Comparison of ENCODE assay signal across 23 cellular contexts in genomic region chr11:116833816-116834534, GRCh38. TPM values are rescaled to one million over a fixed set of nuclear protein-coding genes. Genes with fewer than 3 reads are reported as not detected.
DNase-seq lines count a peak whose midpoint lies in the region; ATAC-seq, FAIRE-seq and TF ChIP-seq lines count a peak whose summit lies in the region.
"Had no signal": no experiment of that assay in that cellular context is flagged by ENCODE, and none has a peak within 500 bp of the region (broad histone marks: within the 10 kb centered on the region; RNA-seq: fewer than 3 reads in every experiment).

No MANE protein-coding gene starts in this region.

- H2AFZ ChIP-seq in HepG2 (ENCODE audit: low read length) = no peak overlapping the region

- H3K36me3 ChIP-seq in BLaER1 = no peaks in the 10 kb centered on the region
- no peaks in the 10 kb centered on the region for H3K36me3 ChIP-seq in CD8-positive, alpha-beta memory T cell (ENCODE audit: insufficient read depth, low read length)
- no peaks in the 10 kb centered on the region; a peak in 2 of 5 replicates for H3K36me3 ChIP-seq in HepG2 (replicated peaks in 1 of 2; ENCODE audit: control insufficient read depth in 1 of 2, insufficient read depth in 2 of 2, low read length in 2 of 2)

- H3K79me2 ChIP-seq in HepG2 (ENCODE audit: insufficient read depth, low read length) = peaks cover 52% of the 10 kb centered on the region

- POLR2A ChIA-PET in CD8-positive, alpha-beta memory T cell (lab: Charles Lee) = interaction anchor here (0.6 kb wide), 1 partner anchor 310 kb away, joined by 7 read pairs; no protein-coding TSS in a partner anchor
- POLR2A ChIA-PET in HepG2 (lab: Yijun Ruan, JAX) = interaction anchor here (0.7 to 18.4 kb wide), 12 partner anchors 7 to 311 kb away, joined by 3 to 1365 read pairs (median 34); partner anchors contain the start of genes APOA4, APOA5, APOC3 and BUD13

- no peaks in the 10 kb centered on the region for H3K9me3 Mint-ChIP-seq in CD8-positive, alpha-beta memory T cell
- no peaks in the 10 kb centered on the region for H3K9me3 Mint-ChIP-seq in neural crest cell
- no peaks in the 10 kb centered on the region for H3K9me3 Mint-ChIP-seq in activated T-cell treated with anti-CD3 and anti-CD28 coated beads, Interleukin-2, amount 50 U/mL, for 72 hours
- H3K9me3 Mint-ChIP-seq: GM23338, IgD-negative memory B cell had no signal

- in situ Hi-C loops in HepG2 (cut with HindIII; ENCODE audit: extremely low pct_ligation_motif_present, low pct_unique_long_range_greater_than_20kb) (no loop called here), KBM-7 (cut with MboI; ENCODE audit: low pct_unique_long_range_greater_than_20kb, low sequenced_read_pairs) (no loop called here)

- no peak overlapping the region for H3K27ac ChIP-seq in BLaER1
- H3K27ac ChIP-seq in CD8-positive, alpha-beta memory T cell (ENCODE audit: low read depth, low read length) = no peak overlapping the region
- H3K27ac ChIP-seq in HepG2 (ENCODE audit: extremely low read length, insufficient read depth, low read length) = peak overlapping the region; percentile 99

- H3K9me3 ChIP-seq in BLaER1 = no peaks in the 10 kb centered on the region
- H3K9me3 ChIP-seq in CD8-positive, alpha-beta memory T cell (ENCODE audit: low read length) = no peaks in the 10 kb centered on the region
- no peaks in the 10 kb centered on the region for H3K9me3 ChIP-seq in HepG2 (ENCODE audit: low read length)

- peak in 1 of 2 experiments; percentile 52; a peak in 1 of 4 replicates for TF ChIP-seq POLR2A in HepG2 (IDR thresholded peaks at IDR 0.05; ENCODE audit: insufficient read depth in 1 of 2, low read depth in 2 of 2, low read length in 2 of 2)

- H3K27me3 ChIP-seq in BLaER1 (no peaks in the 10 kb centered on the region), HepG2 (ENCODE audit: control insufficient read depth in 1 of 2, insufficient read depth in 2 of 2, low read length in 2 of 2) (no peaks in the 10 kb centered on the region)
- H3K27me3 ChIP-seq in CD8-positive, alpha-beta memory T cell (ENCODE audit: insufficient read depth, low read length, poor library complexity, severe bottlenecking) = no peaks in the 10 kb centered on the region

- peak; percentile 7 for ATAC-seq in HepG2
- no peak for ATAC-seq in GM21381 (IDR thresholded peaks at IDR 0.05; ENCODE audit: unreplicated experiment)
- no peak for ATAC-seq in HG03045 (IDR thresholded peaks at IDR 0.05; ENCODE audit: unreplicated experiment)
- ATAC-seq in activated T-cell treated with anti-CD3 and anti-CD28 coated beads, Interleukin-2, amount 50 U/mL, for 72 hours (replicated peaks in 1 of 2) = no peak
- ATAC-seq: GM12878, GM23338, Panc1, Right ventricle myocardium inferior had no signal

- 32% methylated on average over 13 of the region's 14 CpGs for WGBS in HepG2 (ENCODE audit: low lambda C conversion rate)

- DNase-seq in CD8-positive, alpha-beta memory T cell = no peak
- DNase-seq in HepG2 (ENCODE audit: low spot score) (peak; percentile 53), neural crest cell (ENCODE audit: low read depth, low spot score) (no peak), KBM-7 (no peak)
- DNase-seq in activated T-cell treated with anti-CD3 and anti-CD28 coated beads, Interleukin-2, amount 50 U/mL, for 72 hours = no peak
- DNase-seq: Calu3, NCI-H1417 treated with DMSO at 0.1 percent for 48 hours, NCI-H2029, NCI-H2171 treated with DMSO at 0.1 percent for 48 hours, NCI-H510A, NCI-H82 had no signal

- H3K9ac ChIP-seq in BLaER1 (no peak overlapping the region), HepG2 (ENCODE audit: insufficient read depth, low read depth, low read length) (peak overlapping the region; percentile 24)

- TF ChIP-seq CTCF in HepG2 (CRISPR knock-in tag; IDR thresholded peaks at IDR 0.05) = no peak; the same call in none of the 2 replicates
- no peak for TF ChIP-seq CTCF in neural crest cell (conservative IDR thresholded peaks at IDR 0.05)

- H4K20me1 ChIP-seq in BLaER1 (no peaks in the 10 kb centered on the region), HepG2 (ENCODE audit: insufficient read depth, low read length) (peaks cover 9% of the 10 kb centered on the region; the same call in 1 of the 2 replicates)

- H3K4me1 ChIP-seq in BLaER1 (peaks cover 33% of the 10 kb centered on the region), HepG2 (ENCODE audit: insufficient read depth, low read length) (peaks cover 85% of the 10 kb centered on the region)
- H3K4me1 ChIP-seq in CD8-positive, alpha-beta memory T cell (ENCODE audit: insufficient read depth, low read length) = peaks cover 7% of the 10 kb centered on the region

- peak overlapping the region; percentile 99 for H3K4me2 ChIP-seq in BLaER1
- peak overlapping the region; percentile 79 for H3K4me2 ChIP-seq in HepG2 (ENCODE audit: low read depth, low read length)

- H3K36me3 Mint-ChIP-seq in CD8-positive, alpha-beta memory T cell = no peaks in the 10 kb centered on the region
- H3K36me3 Mint-ChIP-seq in neural crest cell (ENCODE audit: low read depth) = no peaks in the 10 kb centered on the region
- H3K36me3 Mint-ChIP-seq in activated T-cell treated with anti-CD3 and anti-CD28 coated beads, Interleukin-2, amount 50 U/mL, for 72 hours (ENCODE audit: insufficient read depth in 2 of 2) = no peaks in the 10 kb centered on the region
- H3K36me3 Mint-ChIP-seq: IgD-negative memory B cell had no signal

- TF ChIP-seq EP300 in HepG2 (IDR thresholded peaks at IDR 0.05; ENCODE audit: low read depth in 2 of 2, low read length in 2 of 2) = 0 out of 4 replicates have a peak, but pooled peaks of 1 of the 2 experiments have one; percentile 21
- no peak for TF ChIP-seq EP300 in HepG2 (CRISPR knock-in tag; IDR thresholded peaks at IDR 0.05; ENCODE audit: borderline replicate concordance)

- H3K4me3 Mint-ChIP-seq in CD8-positive, alpha-beta memory T cell = peak overlapping the region in 5 of 7 donors; percentile 49 to 78 (median 59)
- H3K4me3 Mint-ChIP-seq in neural crest cell = peak overlapping the region; percentile 44
- H3K4me3 Mint-ChIP-seq in activated T-cell treated with anti-CD3 and anti-CD28 coated beads, Interleukin-2, amount 50 U/mL, for 72 hours = no peak overlapping the region

- H3K27me3 Mint-ChIP-seq in CD8-positive, alpha-beta memory T cell = peaks cover 0 to 1% of the 10 kb centered on the region in 2 donors
- no peaks in the 10 kb centered on the region for H3K27me3 Mint-ChIP-seq in neural crest cell (ENCODE audit: low read depth)
- H3K27me3 Mint-ChIP-seq in activated T-cell treated with anti-CD3 and anti-CD28 coated beads, Interleukin-2, amount 50 U/mL, for 72 hours (ENCODE audit: low read depth) = no peaks in the 10 kb centered on the region

- H3K4me1 Mint-ChIP-seq in CD8-positive, alpha-beta memory T cell = peaks cover 5 to 16% (median 9%) of the 10 kb centered on the region in 3 donors
- H3K4me1 Mint-ChIP-seq in neural crest cell = peaks cover 32% of the 10 kb centered on the region
- peaks cover 18% of the 10 kb centered on the region for H3K4me1 Mint-ChIP-seq in activated T-cell treated with anti-CD3 and anti-CD28 coated beads, Interleukin-2, amount 50 U/mL, for 72 hours (ENCODE audit: low read depth)

- H3K27ac Mint-ChIP-seq in CD8-positive, alpha-beta memory T cell = peak overlapping the region in 3 of 8 donors; percentile 20 to 71 (median 43)
- H3K27ac Mint-ChIP-seq in neural crest cell (ENCODE audit: unreplicated experiment) = no peak overlapping the region
- no peak overlapping the region for H3K27ac Mint-ChIP-seq in activated T-cell treated with anti-CD3 and anti-CD28 coated beads, Interleukin-2, amount 50 U/mL, for 72 hours
- H3K27ac Mint-ChIP-seq: GM23338, IgD-negative memory B cell had no signal

- BruUV-seq in HepG2 (replicated peaks; lab: Mats Ljungman, UMichigan) = no TSS peak

- H3K4me3 ChIP-seq in BLaER1 = no peak overlapping the region
- H3K4me3 ChIP-seq in CD8-positive, alpha-beta memory T cell (ENCODE audit: low read length) = no peak overlapping the region
- no peak overlapping the region for H3K4me3 ChIP-seq in HepG2 (replicated peaks in 1 of 3; ENCODE audit: insufficient read depth in 1 of 3, low read depth in 2 of 3, low read length in 3 of 3)
- H3K4me3 ChIP-seq: GM12878 had no signal

- CTCF ChIA-PET in CD8-positive, alpha-beta memory T cell (lab: Charles Lee) = interaction anchor here (0.8 to 8.4 kb wide), 4 partner anchors 17 to 393 kb away, joined by 3 to 101 read pairs (median 5); partner anchors contain the start of genes APOA5 and ZPR1
- CTCF ChIA-PET in HepG2 (lab: Yijun Ruan, JAX; ENCODE audit: low intra/inter-chr PET ratio, low total read pairs) = no interaction called here

- intact Hi-C loops in HepG2 (cut with micrococcal nuclease; ENCODE audit: unreplicated experiment) = no loop called here

- peak; percentile 66 for FAIRE-seq in HepG2 (lab: Jason Lieb, UNC)
- FAIRE-seq: GM12878 had no signal

- TF ChIP-seq RAD21 in HepG2 (CRISPR knock-in tag; IDR thresholded peaks at IDR 0.05) = peak; percentile 48; the same call in 1 of the 2 replicates

RNA-seq across cellular contexts. Expression of gene APOA1, which starts 3.4 kb away (rescaled TPM):
- total RNA-seq in CD8-positive, alpha-beta memory T cell = under 1 TPM; 0.33 to 0.48 TPM
- polyA plus RNA-seq in CD8-positive, alpha-beta memory T cell = not detected
- total RNA-seq in HepG2 (2016; rRNA removed; fragmentation: Illumina TruSeq; extraction: Trizol) = 2,184 and 5,485 TPM in 2 replicates
- 1,658 and 1,910 TPM in 2 replicates for total RNA-seq in HepG2 (2016; cell fraction: cytosol; rRNA removed; fragmentation: Illumina TruSeq; extraction: Trizol; ENCODE audit: low read depth)
- total RNA-seq in HepG2 (2016; cell fraction: insoluble cytoplasmic fraction; rRNA removed; fragmentation: Illumina TruSeq; extraction: Trizol) = 2,147 and 5,523 TPM in 2 replicates
- total RNA-seq in HepG2 (2016; cell fraction: membrane; rRNA removed; fragmentation: Illumina TruSeq; extraction: Trizol) = 1,317 and 1,654 TPM in 2 replicates
- total RNA-seq in HepG2 (2016; cell fraction: nucleus; rRNA removed; fragmentation: Illumina TruSeq; extraction: Trizol) = 3,708 and 4,228 TPM in 2 replicates
- polyA plus RNA-seq in HepG2 (2011; rRNA removed) = 1,973 and 2,476 TPM in 2 replicates
- polyA plus RNA-seq in HepG2 (2011; cell fraction: cytosol; rRNA removed) = 3,263 and 3,859 TPM in 2 replicates
- 1,542 and 1,981 TPM in 2 replicates for polyA plus RNA-seq in HepG2 (2011; cell fraction: nucleus; rRNA removed)
- 3,117 and 3,837 TPM in 2 replicates for polyA plus RNA-seq in HepG2 (2012)
- polyA plus RNA-seq in HepG2 (2016; cell fraction: cytosol; fragmentation: Illumina TruSeq; extraction: Trizol; ENCODE audit: low read depth) = 1,826 and 2,113 TPM in 2 replicates
- polyA plus RNA-seq in HepG2 (2016; cell fraction: insoluble cytoplasmic fraction; fragmentation: Illumina TruSeq; extraction: Trizol; ENCODE audit: low read depth) = 1,773 and 1,785 TPM in 2 replicates
- 1,154 and 1,399 TPM in 2 replicates for polyA plus RNA-seq in HepG2 (2016; cell fraction: membrane; fragmentation: Illumina TruSeq; extraction: Trizol; ENCODE audit: low read depth)
- polyA plus RNA-seq in HepG2 (2016; cell fraction: nucleus; fragmentation: Illumina TruSeq; extraction: Trizol; ENCODE audit: insufficient read depth, low read depth) = 5,783 and 6,817 TPM in 2 replicates
- polyA minus RNA-seq in HepG2 (2011; rRNA and poly(A)+ RNA removed; ENCODE audit: low replicate concordance) = 0.49 and 910 TPM in 2 replicates
- 1,155 and 1,457 TPM in 2 replicates for polyA minus RNA-seq in HepG2 (2011; cell fraction: cytosol; rRNA and poly(A)+ RNA removed)
- polyA minus RNA-seq in HepG2 (2011; cell fraction: nucleus; rRNA and poly(A)+ RNA removed) = 210 and 319 TPM in 2 replicates
- 0.80 and 0.96 TPM in 2 replicates for total RNA-seq in neural crest cell
- total RNA-seq in activated T-cell treated with anti-CD3 and anti-CD28 coated beads, Interleukin-2, amount 50 U/mL, for 72 hours = not detected
- total RNA-seq: Calu3, G401, GM23338, HT-29 had no signal
- polyA plus RNA-seq: AG04450, BJ, IgD-negative memory B cell had no signal

RNA-seq across cellular contexts. Expression of gene APOC3, which starts 4.3 kb away (rescaled TPM):
- total RNA-seq in CD8-positive, alpha-beta memory T cell = not detected
- polyA plus RNA-seq in CD8-positive, alpha-beta memory T cell = not detected
- total RNA-seq in HepG2 (2016; rRNA removed; fragmentation: Illumina TruSeq; extraction: Trizol) (179 and 314 TPM in 2 replicates), neural crest cell (not detected in 2 replicates)
- total RNA-seq in HepG2 (2016; cell fraction: cytosol; rRNA removed; fragmentation: Illumina TruSeq; extraction: Trizol; ENCODE audit: low read depth) = 470 and 617 TPM in 2 replicates
- 191 and 310 TPM in 2 replicates for total RNA-seq in HepG2 (2016; cell fraction: insoluble cytoplasmic fraction; rRNA removed; fragmentation: Illumina TruSeq; extraction: Trizol)
- total RNA-seq in HepG2 (2016; cell fraction: membrane; rRNA removed; fragmentation: Illumina TruSeq; extraction: Trizol) = 250 and 324 TPM in 2 replicates
- total RNA-seq in HepG2 (2016; cell fraction: nucleus; rRNA removed; fragmentation: Illumina TruSeq; extraction: Trizol) = 211 and 238 TPM in 2 replicates
- polyA plus RNA-seq in HepG2 (2011; rRNA removed) = 687 and 1,005 TPM in 2 replicates
- 944 and 988 TPM in 2 replicates for polyA plus RNA-seq in HepG2 (2011; cell fraction: cytosol; rRNA removed)
- 255 and 392 TPM in 2 replicates for polyA plus RNA-seq in HepG2 (2011; cell fraction: nucleus; rRNA removed)
- polyA plus RNA-seq in HepG2 (2012) = 921 and 1,213 TPM in 2 replicates
- polyA plus RNA-seq in HepG2 (2016; cell fraction: cytosol; fragmentation: Illumina TruSeq; extraction: Trizol; ENCODE audit: low read depth) = 724 and 925 TPM in 2 replicates
- 243 and 253 TPM in 2 replicates for polyA plus RNA-seq in HepG2 (2016; cell fraction: insoluble cytoplasmic fraction; fragmentation: Illumina TruSeq; extraction: Trizol; ENCODE audit: low read depth)
- polyA plus RNA-seq in HepG2 (2016; cell fraction: membrane; fragmentation: Illumina TruSeq; extraction: Trizol; ENCODE audit: low read depth) = 332 and 399 TPM in 2 replicates
- 479 and 488 TPM in 2 replicates for polyA plus RNA-seq in HepG2 (2016; cell fraction: nucleus; fragmentation: Illumina TruSeq; extraction: Trizol; ENCODE audit: insufficient read depth, low read depth)
- 493 TPM in 1 of 2 replicates, not detected in the other for polyA minus RNA-seq in HepG2 (2011; rRNA and poly(A)+ RNA removed; ENCODE audit: low replicate concordance)
- polyA minus RNA-seq in HepG2 (2011; cell fraction: cytosol; rRNA and poly(A)+ RNA removed) = 182 and 185 TPM in 2 replicates
- polyA minus RNA-seq in HepG2 (2011; cell fraction: nucleus; rRNA and poly(A)+ RNA removed) = 38.8 and 66.1 TPM in 2 replicates
- not detected for total RNA-seq in activated T-cell treated with anti-CD3 and anti-CD28 coated beads, Interleukin-2, amount 50 U/mL, for 72 hours
- total RNA-seq: Calu3, G401, GM23338, HT-29, Right ventricle myocardium inferior had no signal
- polyA plus RNA-seq: AG04450, BJ, GM12878, GM23338, IgD-negative memory B cell had no signal

RNA-seq across cellular contexts. Expression of gene APOA4, which starts 10.9 kb away (rescaled TPM):
- not detected for total RNA-seq in CD8-positive, alpha-beta memory T cell
- not detected for polyA plus RNA-seq in CD8-positive, alpha-beta memory T cell
- total RNA-seq in HepG2 (2016; rRNA removed; fragmentation: Illumina TruSeq; extraction: Trizol) = 1.8 and 3.8 TPM in 2 replicates
- 1.2 and 2.1 TPM in 2 replicates for total RNA-seq in HepG2 (2016; cell fraction: cytosol; rRNA removed; fragmentation: Illumina TruSeq; extraction: Trizol; ENCODE audit: low read depth)
- 2.1 and 3.7 TPM in 2 replicates for total RNA-seq in HepG2 (2016; cell fraction: insoluble cytoplasmic fraction; rRNA removed; fragmentation: Illumina TruSeq; extraction: Trizol)
- total RNA-seq in HepG2 (2016; cell fraction: membrane; rRNA removed; fragmentation: Illumina TruSeq; extraction: Trizol) = 2.5 and 3.8 TPM in 2 replicates
- total RNA-seq in HepG2 (2016; cell fraction: nucleus; rRNA removed; fragmentation: Illumina TruSeq; extraction: Trizol) = 1.5 and 3.9 TPM in 2 replicates
- 7.2 and 11.0 TPM in 2 replicates for polyA plus RNA-seq in HepG2 (2011; rRNA removed)
- 9.4 and 10.1 TPM in 2 replicates for polyA plus RNA-seq in HepG2 (2011; cell fraction: cytosol; rRNA removed)
- polyA plus RNA-seq in HepG2 (2011; cell fraction: nucleus; rRNA removed) = 4.4 and 6.4 TPM in 2 replicates
- polyA plus RNA-seq in HepG2 (2012) = 5.7 and 7.6 TPM in 2 replicates
- polyA plus RNA-seq in HepG2 (2016; cell fraction: cytosol; fragmentation: Illumina TruSeq; extraction: Trizol; ENCODE audit: low read depth) = 1.8 and 2.4 TPM in 2 replicates
- 1.6 and 1.8 TPM in 2 replicates for polyA plus RNA-seq in HepG2 (2016; cell fraction: insoluble cytoplasmic fraction; fragmentation: Illumina TruSeq; extraction: Trizol; ENCODE audit: low read depth)
- 2.4 and 3.3 TPM in 2 replicates for polyA plus RNA-seq in HepG2 (2016; cell fraction: membrane; fragmentation: Illumina TruSeq; extraction: Trizol; ENCODE audit: low read depth)
- 3.5 and 4.1 TPM in 2 replicates for polyA plus RNA-seq in HepG2 (2016; cell fraction: nucleus; fragmentation: Illumina TruSeq; extraction: Trizol; ENCODE audit: insufficient read depth, low read depth)
- polyA minus RNA-seq in HepG2 (2011; rRNA and poly(A)+ RNA removed; ENCODE audit: low replicate concordance) = 4.4 TPM in 1 of 2 replicates, not detected in the other
- 2.5 and 3.2 TPM in 2 replicates for polyA minus RNA-seq in HepG2 (2011; cell fraction: cytosol; rRNA and poly(A)+ RNA removed)
- 0.77 and 1.6 TPM in 2 replicates for polyA minus RNA-seq in HepG2 (2011; cell fraction: nucleus; rRNA and poly(A)+ RNA removed)
- not detected in 2 replicates for total RNA-seq in neural crest cell
- total RNA-seq in activated T-cell treated with anti-CD3 and anti-CD28 coated beads, Interleukin-2, amount 50 U/mL, for 72 hours = not detected
- total RNA-seq: Calu3, G401, GM12878, GM23338, HT-29, Right ventricle myocardium inferior had no signal
- polyA plus RNA-seq: AG04450, BJ, GM12878, GM23338, IgD-negative memory B cell had no signal

RNA-seq across cellular contexts. Expression of gene APOA5, which starts 42.3 kb away (rescaled TPM):
- total RNA-seq in CD8-positive, alpha-beta memory T cell = not detected
- polyA plus RNA-seq in CD8-positive, alpha-beta memory T cell = not detected
- total RNA-seq in HepG2 (2016; rRNA removed; fragmentation: Illumina TruSeq; extraction: Trizol) = 21.9 and 49.1 TPM in 2 replicates
- total RNA-seq in HepG2 (2016; cell fraction: cytosol; rRNA removed; fragmentation: Illumina TruSeq; extraction: Trizol; ENCODE audit: low read depth) = 4.6 and 4.7 TPM in 2 replicates
- 16.8 and 55.7 TPM in 2 replicates for total RNA-seq in HepG2 (2016; cell fraction: insoluble cytoplasmic fraction; rRNA removed; fragmentation: Illumina TruSeq; extraction: Trizol)
- 7.4 and 9.8 TPM in 2 replicates for total RNA-seq in HepG2 (2016; cell fraction: membrane; rRNA removed; fragmentation: Illumina TruSeq; extraction: Trizol)
- 41.1 and 46.7 TPM in 2 replicates for total RNA-seq in HepG2 (2016; cell fraction: nucleus; rRNA removed; fragmentation: Illumina TruSeq; extraction: Trizol)
- polyA plus RNA-seq in HepG2 (2011; rRNA removed) = 44.0 and 61.4 TPM in 2 replicates
- polyA plus RNA-seq in HepG2 (2011; cell fraction: cytosol; rRNA removed) = 50.5 and 63.0 TPM in 2 replicates
- 48.8 and 51.3 TPM in 2 replicates for polyA plus RNA-seq in HepG2 (2011; cell fraction: nucleus; rRNA removed)
- polyA plus RNA-seq in HepG2 (2012) = 32.9 and 35.6 TPM in 2 replicates
- polyA plus RNA-seq in HepG2 (2016; cell fraction: cytosol; fragmentation: Illumina TruSeq; extraction: Trizol; ENCODE audit: low read depth) = 3.5 and 4.1 TPM in 2 replicates
- polyA plus RNA-seq in HepG2 (2016; cell fraction: insoluble cytoplasmic fraction; fragmentation: Illumina TruSeq; extraction: Trizol; ENCODE audit: low read depth) = 17.4 and 19.7 TPM in 2 replicates
- 5.1 and 6.3 TPM in 2 replicates for polyA plus RNA-seq in HepG2 (2016; cell fraction: membrane; fragmentation: Illumina TruSeq; extraction: Trizol; ENCODE audit: low read depth)
- 67.2 and 70.6 TPM in 2 replicates for polyA plus RNA-seq in HepG2 (2016; cell fraction: nucleus; fragmentation: Illumina TruSeq; extraction: Trizol; ENCODE audit: insufficient read depth, low read depth)
- 37.9 TPM in 1 of 2 replicates, not detected in the other for polyA minus RNA-seq in HepG2 (2011; rRNA and poly(A)+ RNA removed; ENCODE audit: low replicate concordance)
- 21.8 and 26.5 TPM in 2 replicates for polyA minus RNA-seq in HepG2 (2011; cell fraction: cytosol; rRNA and poly(A)+ RNA removed)
- polyA minus RNA-seq in HepG2 (2011; cell fraction: nucleus; rRNA and poly(A)+ RNA removed) = 24.4 and 25.6 TPM in 2 replicates
- total RNA-seq in neural crest cell = not detected in 2 replicates
- not detected for total RNA-seq in activated T-cell treated with anti-CD3 and anti-CD28 coated beads, Interleukin-2, amount 50 U/mL, for 72 hours
- total RNA-seq: Calu3, G401, HT-29, Right ventricle myocardium inferior had no signal
- polyA plus RNA-seq: AG04450, BJ, GM12878, IgD-negative memory B cell had no signal

RNA-seq across cellular contexts. Expression of gene ZPR1, which starts 46.2 kb away (rescaled TPM):
- 100 to 1,000 TPM; 118 to 124 TPM for total RNA-seq in CD8-positive, alpha-beta memory T cell
- 47.6 TPM for polyA plus RNA-seq in CD8-positive, alpha-beta memory T cell
- total RNA-seq in HepG2 (2016; rRNA removed; fragmentation: Illumina TruSeq; extraction: Trizol) (79.3 and 102 TPM in 2 replicates), neural crest cell (40.7 and 44.5 TPM in 2 replicates)
- total RNA-seq in HepG2 (2016; cell fraction: cytosol; rRNA removed; fragmentation: Illumina TruSeq; extraction: Trizol; ENCODE audit: low read depth) = 37.7 and 41.8 TPM in 2 replicates
- total RNA-seq in HepG2 (2016; cell fraction: insoluble cytoplasmic fraction; rRNA removed; fragmentation: Illumina TruSeq; extraction: Trizol) = 81.1 and 95.0 TPM in 2 replicates
- total RNA-seq in HepG2 (2016; cell fraction: membrane; rRNA removed; fragmentation: Illumina TruSeq; extraction: Trizol) = 74.2 and 83.3 TPM in 2 replicates
- 52.5 and 60.5 TPM in 2 replicates for total RNA-seq in HepG2 (2016; cell fraction: nucleus; rRNA removed; fragmentation: Illumina TruSeq; extraction: Trizol)
- 40.0 and 45.2 TPM in 2 replicates for polyA plus RNA-seq in HepG2 (2011; rRNA removed)
- polyA plus RNA-seq in HepG2 (2011; cell fraction: cytosol; rRNA removed) = 31.7 and 43.5 TPM in 2 replicates
- 34.9 and 46.0 TPM in 2 replicates for polyA plus RNA-seq in HepG2 (2011; cell fraction: nucleus; rRNA removed)
- polyA plus RNA-seq in HepG2 (2012) = 28.2 and 35.4 TPM in 2 replicates
- polyA plus RNA-seq in HepG2 (2016; cell fraction: cytosol; fragmentation: Illumina TruSeq; extraction: Trizol; ENCODE audit: low read depth) = 55.3 and 55.7 TPM in 2 replicates
- polyA plus RNA-seq in HepG2 (2016; cell fraction: insoluble cytoplasmic fraction; fragmentation: Illumina TruSeq; extraction: Trizol; ENCODE audit: low read depth) = 104 and 107 TPM in 2 replicates
- 67.7 and 70.1 TPM in 2 replicates for polyA plus RNA-seq in HepG2 (2016; cell fraction: membrane; fragmentation: Illumina TruSeq; extraction: Trizol; ENCODE audit: low read depth)
- polyA plus RNA-seq in HepG2 (2016; cell fraction: nucleus; fragmentation: Illumina TruSeq; extraction: Trizol; ENCODE audit: insufficient read depth, low read depth) = 88.0 and 94.3 TPM in 2 replicates
- 25.2 and 35.9 TPM in 2 replicates for polyA minus RNA-seq in HepG2 (2011; rRNA and poly(A)+ RNA removed; ENCODE audit: low replicate concordance)
- 28.7 and 36.5 TPM in 2 replicates for polyA minus RNA-seq in HepG2 (2011; cell fraction: cytosol; rRNA and poly(A)+ RNA removed)
- polyA minus RNA-seq in HepG2 (2011; cell fraction: nucleus; rRNA and poly(A)+ RNA removed) = 64.4 and 81.6 TPM in 2 replicates
- total RNA-seq in activated T-cell treated with anti-CD3 and anti-CD28 coated beads, Interleukin-2, amount 50 U/mL, for 72 hours = 100 to 1,000 TPM in 1 of 2 donors, 10 to 100 TPM in 1; 77.6 to 106 TPM

Comparison
In these comparisons a context has a peak if more than half of its experiments do, and no peak if none do; other contexts are left out.
1. H3K4me3 Mint-ChIP-seq: peak in CD8-positive, alpha-beta memory T cell (5 of 7) and neural crest cell (single experiment); none in activated T-cell treated with anti-CD3 and anti-CD28 coated beads, Interleukin-2, amount 50 U/mL, for 72 hours (0 of 2).
2. RNA of gene APOA1, which starts 3.4 kb away (total RNA-seq): 1,317 to 5,523 TPM in HepG2; 0.80 to 0.96 TPM in neural crest cell, 0.33 to 0.48 TPM in CD8-positive, alpha-beta memory T cell and not detected in activated T-cell treated with anti-CD3 and anti-CD28 coated beads, Interleukin-2, amount 50 U/mL, for 72 hours; every median in the first group is over 100 times any median in the second.
3. RNA of gene APOC3, which starts 4.3 kb away (total RNA-seq): 179 to 617 TPM in HepG2; not detected in CD8-positive, alpha-beta memory T cell, not detected in neural crest cell and not detected in activated T-cell treated with anti-CD3 and anti-CD28 coated beads, Interleukin-2, amount 50 U/mL, for 72 hours; every median in the first group is over 100 times any median in the second.